22 cellular contexts compared by ENCODE assay signal in genomic region chr9:112002847-112003457, GRCh38.
DNase-seq lines count a peak whose midpoint lies in the region; ATAC-seq and TF ChIP-seq lines count a peak whose summit lies in the region.
"Had no signal": no experiment of that assay in that cellular context is flagged by ENCODE, and none has a peak within 500 bp of the region (broad histone marks: within the 10 kb centered on the region; RNA-seq: fewer than 3 reads in every experiment).

No MANE protein-coding gene starts in this region.

- H3K4me1 Mint-ChIP-seq in T-helper 17 cell: peaks cover 35% of the 10 kb centered on the region
- peaks cover 40% of the 10 kb centered on the region for H3K4me1 Mint-ChIP-seq in stimulated activated memory B cell treated with anti-CD40 and anti-IgM and Interleukin-4, amounts not matched to agents 10 μg/mL and 1 μg/mL and 100 μg/mL, for 72 hours
- H3K4me1 Mint-ChIP-seq: mesothelial cell of epicardium had no signal

- H3K36me3 Mint-ChIP-seq in T-helper 17 cell (ENCODE audit: low read depth): no peaks in the 10 kb centered on the region
- no peaks in the 10 kb centered on the region for H3K36me3 Mint-ChIP-seq in stimulated activated memory B cell treated with anti-CD40 and anti-IgM and Interleukin-4, amounts not matched to agents 10 μg/mL and 1 μg/mL and 100 μg/mL, for 72 hours
- H3K36me3 Mint-ChIP-seq: mesothelial cell of epicardium, WTC11 had no signal

- H3K4me3 Mint-ChIP-seq in T-helper 17 cell: peak overlapping the region; percentile 9
- no peak overlapping the region for H3K4me3 Mint-ChIP-seq in stimulated activated memory B cell treated with anti-CD40 and anti-IgM and Interleukin-4, amounts not matched to agents 10 μg/mL and 1 μg/mL and 100 μg/mL, for 72 hours
- H3K4me3 Mint-ChIP-seq: mesothelial cell of epicardium, WTC11 had no signal

- no peaks in the 10 kb centered on the region for H3K27me3 Mint-ChIP-seq in T-helper 17 cell
- H3K27me3 Mint-ChIP-seq in stimulated activated memory B cell treated with anti-CD40 and anti-IgM and Interleukin-4, amounts not matched to agents 10 μg/mL and 1 μg/mL and 100 μg/mL, for 72 hours: no peaks in the 10 kb centered on the region

- peaks cover 0 to 23% (median 0%) of the 10 kb centered on the region in 12 donors for H3K4me1 ChIP-seq in heart left ventricle
- H3K4me1 ChIP-seq: adrenal gland, Caco-2, parathyroid adenoma had no signal

- no peaks in the 10 kb centered on the region for H3K27me3 ChIP-seq in heart left ventricle
- H3K27me3 ChIP-seq: adrenal gland, heart right ventricle, Peyer's patch had no signal

- WGBS in heart left ventricle, 4 donors: 90 to 95% (median 93%) methylated on average over 11 of the region's 11 CpGs

- intact Hi-C loops in heart left ventricle (cut with DNase I): no loop called here

- no peaks in the 10 kb centered on the region for H3K9me3 ChIP-seq in T-helper 17 cell (ENCODE audit: control insufficient read depth, low read length, poor library complexity, severe bottlenecking)
- no peaks in the 10 kb centered on the region for H3K9me3 ChIP-seq in heart left ventricle
- H3K9me3 ChIP-seq: adrenal gland, Caco-2, heart right ventricle, Peyer's patch had no signal

- TF ChIP-seq CTCF in fibroblast of mammary gland (conservative IDR thresholded peaks at IDR 0.05; ENCODE audit: control insufficient read depth, insufficient read depth, low read depth, low read length) (no peak), heart left ventricle (IDR thresholded peaks at IDR 0.05) (no peak)

- ATAC-seq in T-helper 17 cell (peak; percentile 34), heart left ventricle (no peak)
- no peak for ATAC-seq in stimulated activated memory B cell treated with anti-CD40 and anti-IgM and Interleukin-4, amounts not matched to agents 10 μg/mL and 1 μg/mL and 100 μg/mL, for 72 hours
- ATAC-seq: heart right ventricle, WTC11 had no signal

- peak overlapping the region in 1 of 12 donors; percentile 32 for H3K27ac ChIP-seq in heart left ventricle
- H3K27ac ChIP-seq: epithelial cell of prostate, parathyroid adenoma had no signal

- H3K4me3 ChIP-seq in fibroblast of mammary gland (ENCODE audit: control insufficient read depth, low read depth, low read length): no peak overlapping the region
- no peak overlapping the region for H3K4me3 ChIP-seq in heart left ventricle
- H3K4me3 ChIP-seq: adrenal gland, heart right ventricle, Peyer's patch had no signal

- peak; percentile 33 for DNase-seq in activated T-cell treated with anti-CD3 and anti-CD28 coated beads, Interleukin-2, amount 50 U/mL, for 1 hour
- DNase-seq in activated T-cell treated with anti-CD3 and anti-CD28 coated beads for 4 hours: no peak
- DNase-seq in T-helper 17 cell: no peak
- DNase-seq in fibroblast of mammary gland (ENCODE audit: low read depth): peak; percentile 21
- DNase-seq in globus pallidus (ENCODE audit: low spot score): no peak
- no peak for DNase-seq in putamen (ENCODE audit: low spot score)
- no peak for DNase-seq in heart left ventricle
- DNase-seq: adrenal gland; Caco-2; cerebellar nuclear complex; heart right ventricle; Karpas-422; kidney; NCI-H1694; NCI-H524; Peyer's patch; stimulated activated CD4-positive, alpha-beta T cell treated with anti-CD3 and anti-CD28 coated beads, Interleukin-12 subunit alpha, Interleukin-12 subunit beta, amount 100 ng/mL, for 4 hours had no signal

- no peaks in the 10 kb centered on the region for H3K9me3 Mint-ChIP-seq in stimulated activated memory B cell treated with anti-CD40 and anti-IgM and Interleukin-4, amounts not matched to agents 10 μg/mL and 1 μg/mL and 100 μg/mL, for 72 hours
- H3K9me3 Mint-ChIP-seq: mesothelial cell of epicardium, WTC11 had no signal

- peak overlapping the region; percentile 82 for H3K27ac Mint-ChIP-seq in T-helper 17 cell
- H3K27ac Mint-ChIP-seq in stimulated activated memory B cell treated with anti-CD40 and anti-IgM and Interleukin-4, amounts not matched to agents 10 μg/mL and 1 μg/mL and 100 μg/mL, for 72 hours: peak overlapping the region; percentile 77
- H3K27ac Mint-ChIP-seq: mesothelial cell of epicardium, WTC11 had no signal

- TF ChIP-seq POLR2A in heart left ventricle (IDR thresholded peaks at IDR 0.05): no peak

- no peaks in the 10 kb centered on the region for H3K36me3 ChIP-seq in heart left ventricle
- H3K36me3 ChIP-seq: adrenal gland, heart right ventricle, Peyer's patch had no signal

Comparison
In these comparisons a context has a peak if more than half of its experiments do, and no peak if none do; other contexts are left out.
1. DNase-seq: peak in activated T-cell treated with anti-CD3 and anti-CD28 coated beads, Interleukin-2, amount 50 U/mL, for 1 hour (single experiment) and fibroblast of mammary gland (single experiment); none in activated T-cell treated with anti-CD3 and anti-CD28 coated beads for 4 hours (single experiment), T-helper 17 cell (0 of 3), globus pallidus (single experiment), putamen (single experiment) and heart left ventricle (0 of 5).